In genomic region chr19:2186071-2186846, GRCh38 we compare ENCODE assay signal across 9 cellular contexts. TPM values are rescaled to one million over a fixed set of nuclear protein-coding genes. Genes with fewer than 3 reads are reported as not detected.
DNase-seq lines count a peak whose midpoint lies in the region; ATAC-seq and TF ChIP-seq lines count a peak whose summit lies in the region.
"Had no signal": no experiment of that assay in that cellular context is flagged by ENCODE, and none has a peak within 500 bp of the region (broad histone marks: within the 10 kb centered on the region; RNA-seq: fewer than 3 reads in every experiment).

No MANE protein-coding gene starts in this region.

- H3K4me2 ChIP-seq in hepatocyte = peak overlapping the region; percentile 63

- peak overlapping the region in 4 of 5 experiments; percentile 42 to 86 (median 74) for H3K27ac Mint-ChIP-seq in brain

- peak overlapping the region in 1 of 5 experiments; percentile 18 for H3K4me3 Mint-ChIP-seq in brain

- TF ChIP-seq CTCF in BJ (IDR thresholded peaks at IDR 0.05; ENCODE audit: insufficient read depth, low read depth, low read length) (no peak), brain (conservative IDR thresholded peaks at IDR 0.05) (no peak), hepatocyte (IDR thresholded peaks at IDR 0.05; ENCODE audit: poor library complexity) (no peak), psoas muscle (IDR thresholded peaks at IDR 0.05) (no peak)

- no peaks in the 10 kb centered on the region for H3K27me3 Mint-ChIP-seq in brain

- CTCF ChIA-PET in BJ (lab: Yijun Ruan, JAX) = interaction anchor here (0.9 to 1.7 kb wide), 7 partner anchors 16 to 129 kb away, joined by 3 to 5 read pairs (median 4); no protein-coding TSS in a partner anchor

- DNase-seq in BJ (ENCODE audit: low read depth) (peak; percentile 98), hepatocyte (ENCODE audit: low spot score) (peak; percentile 85), psoas muscle (peak; percentile 92 to 96), MV-4-11 (lab: John Stamatoyannopoulos, UW) (no peak), DMS153 (lab: John Stamatoyannopoulos, UW) (no peak), NCI-H524 treated with DMSO at 0.1 percent for 48 hours (lab: John Stamatoyannopoulos, UW) (no peak)
- DNase-seq: stimulated activated naive CD4-positive, alpha-beta T cell treated with Interleukin-2 at 50 U/mL for 16 hours had no signal

- ATAC-seq in psoas muscle (peak; percentile 92 to 94 (median 93)), HG03045 (IDR thresholded peaks at IDR 0.05; ENCODE audit: unreplicated experiment) (no peak)

- H3K4me3 ChIP-seq in BJ (ENCODE audit: low read depth, low read length) = no peak overlapping the region
- no peak overlapping the region for H3K4me3 ChIP-seq in hepatocyte
- H3K4me3 ChIP-seq in psoas muscle = peak overlapping the region; percentile 33

- no peaks in the 10 kb centered on the region for H3K9me3 Mint-ChIP-seq in brain

- peaks cover 17% of the 10 kb centered on the region for H4K20me1 ChIP-seq in hepatocyte (ENCODE audit: insufficient read depth, poor library complexity, severe bottlenecking)

- peaks cover 24% of the 10 kb centered on the region for H3K4me1 ChIP-seq in hepatocyte (ENCODE audit: insufficient read depth)
- H3K4me1 ChIP-seq in psoas muscle = peaks cover 59% of the 10 kb centered on the region

- H3K9me3 ChIP-seq in hepatocyte (ENCODE audit: low read depth) = no peaks in the 10 kb centered on the region
- no peaks in the 10 kb centered on the region for H3K9me3 ChIP-seq in psoas muscle

- no peaks in the 10 kb centered on the region for H3K27me3 ChIP-seq in BJ (ENCODE audit: control insufficient read depth, insufficient read depth, low read length)
- H3K27me3 ChIP-seq in hepatocyte = no peaks in the 10 kb centered on the region
- H3K27me3 ChIP-seq in psoas muscle (ENCODE audit: insufficient read depth in 3 of 3, low read length in 2 of 3) = no peaks in the 10 kb centered on the region

- peaks cover 14% of the 10 kb centered on the region for H3K4me1 Mint-ChIP-seq in brain

- H3K27ac ChIP-seq in hepatocyte = peak overlapping the region; percentile 76
- peak overlapping the region; percentile 85 for H3K27ac ChIP-seq in psoas muscle

- peaks cover 70% of the 10 kb centered on the region for H3K79me2 ChIP-seq in hepatocyte

- H3K36me3 Mint-ChIP-seq in brain = peaks cover 34% of the 10 kb centered on the region

- POLR2A ChIA-PET in BJ (lab: Charles Lee) = no interaction called here

- H3K9me2 ChIP-seq in hepatocyte (replicated peaks; ENCODE audit: insufficient read depth) = no peaks in the 10 kb centered on the region

- intact Hi-C loops in psoas muscle (cut with DNase I) = loop anchor here in 1 of 2 donors (5.0 kb wide), 1 partner anchor 34 kb away; the partner anchor contains the start of gene AP3D1

- no peak overlapping the region for H2AFZ ChIP-seq in hepatocyte

- H3K36me3 ChIP-seq in BJ (ENCODE audit: control insufficient read depth, insufficient read depth, low read length) (peaks cover 18% of the 10 kb centered on the region), hepatocyte (replicated peaks; ENCODE audit: insufficient read depth, low read depth) (no peaks in the 10 kb centered on the region), psoas muscle (ENCODE audit: insufficient read depth in 1 of 2, low read depth in 1 of 2) (peaks cover 0 to 40% of the 10 kb centered on the region in 2 donors)

- 42% methylated on average over 28 of the region's 28 CpGs for WGBS in hepatocyte (ENCODE audit: low lambda C conversion rate, missing lambda C conversion rate)
- 18 to 28% (median 26%) methylated on average over 28 of the region's 28 CpGs for WGBS in psoas muscle, 3 donors

RNA-seq across cellular contexts. Expression of gene DOT1L, which starts 22.5 kb away (rescaled TPM):
- 3.3 and 4.2 TPM in 2 replicates for polyA plus RNA-seq in BJ (2011; rRNA removed)
- 16.6 and 22.8 TPM in 2 replicates for polyA minus RNA-seq in BJ (2011; rRNA and poly(A)+ RNA removed)
- polyA plus RNA-seq in brain (ENCODE audit: insufficient read depth, low read depth, low replicate concordance) = 23.7 TPM
- total RNA-seq in hepatocyte = 6.9 and 9.5 TPM in 2 replicates
- polyA plus RNA-seq in hepatocyte = 9.1 and 10.7 TPM in 2 replicates
- 10 to 100 TPM; 11.2 to 25.9 (median 22.1) TPM for total RNA-seq in psoas muscle
- 10 to 100 TPM in 2 of 3 donors, 1 to 10 TPM in 1; 7.6 to 16.3 (median 15.5) TPM for polyA plus RNA-seq in psoas muscle

RNA-seq across cellular contexts. Expression of gene AP3D1, which starts 34.9 kb away (rescaled TPM):
- polyA plus RNA-seq in BJ (2011; rRNA removed) (65.9 and 122 TPM in 2 replicates), brain (ENCODE audit: insufficient read depth, low read depth, low replicate concordance) (150 TPM), hepatocyte (108 and 109 TPM in 2 replicates), psoas muscle (100 to 1,000 TPM in 1 of 3 donors, 10 to 100 TPM in 2; 51.5 to 120 (median 76.0) TPM)
- 119 and 121 TPM in 2 replicates for polyA minus RNA-seq in BJ (2011; rRNA and poly(A)+ RNA removed)
- total RNA-seq in hepatocyte (92.2 and 102 TPM in 2 replicates), psoas muscle (100 to 1,000 TPM in 2 of 4 donors, 10 to 100 TPM in 2; 71.9 to 103 (median 91.4) TPM)

RNA-seq across cellular contexts. Expression of gene PLEKHJ1, which starts 49.9 kb away (rescaled TPM):
- polyA plus RNA-seq in BJ (2011; rRNA removed) (46.2 and 65.8 TPM in 2 replicates), brain (ENCODE audit: insufficient read depth, low read depth, low replicate concordance) (124 TPM), hepatocyte (190 and 207 TPM in 2 replicates), psoas muscle (100 to 1,000 TPM in 1 of 3 donors, 10 to 100 TPM in 2; 80.6 to 146 (median 95.3) TPM)
- 12.4 and 30.0 TPM in 2 replicates for polyA minus RNA-seq in BJ (2011; rRNA and poly(A)+ RNA removed)
- total RNA-seq in hepatocyte (142 and 165 TPM in 2 replicates), psoas muscle (10 to 100 TPM; 54.9 to 65.5 (median 60.0) TPM)

RNA-seq across cellular contexts. Expression of gene SF3A2, which starts 50.4 kb away (rescaled TPM):
- polyA plus RNA-seq in BJ (2011; rRNA removed) = 8.9 and 12.2 TPM in 2 replicates
- 11.3 and 20.2 TPM in 2 replicates for polyA minus RNA-seq in BJ (2011; rRNA and poly(A)+ RNA removed)
- polyA plus RNA-seq in brain (ENCODE audit: insufficient read depth, low read depth, low replicate concordance) = 300 TPM
- total RNA-seq in hepatocyte = 17.9 and 21.2 TPM in 2 replicates
- polyA plus RNA-seq in hepatocyte = 75.3 and 81.1 TPM in 2 replicates
- total RNA-seq in psoas muscle = 10 to 100 TPM; 31.1 to 46.8 (median 40.2) TPM
- 10 to 100 TPM; 25.9 to 33.6 (median 28.9) TPM for polyA plus RNA-seq in psoas muscle

Comparison
In these comparisons a context has a peak if more than half of its experiments do, and no peak if none do; other contexts are left out.
1. DNase-seq: peak in BJ (single experiment), hepatocyte (single experiment) and psoas muscle (2 of 2); none in MV-4-11 (single experiment), DMS153 (single experiment) and NCI-H524 treated with DMSO at 0.1 percent for 48 hours (single experiment).